In the genomic region with DNA sequence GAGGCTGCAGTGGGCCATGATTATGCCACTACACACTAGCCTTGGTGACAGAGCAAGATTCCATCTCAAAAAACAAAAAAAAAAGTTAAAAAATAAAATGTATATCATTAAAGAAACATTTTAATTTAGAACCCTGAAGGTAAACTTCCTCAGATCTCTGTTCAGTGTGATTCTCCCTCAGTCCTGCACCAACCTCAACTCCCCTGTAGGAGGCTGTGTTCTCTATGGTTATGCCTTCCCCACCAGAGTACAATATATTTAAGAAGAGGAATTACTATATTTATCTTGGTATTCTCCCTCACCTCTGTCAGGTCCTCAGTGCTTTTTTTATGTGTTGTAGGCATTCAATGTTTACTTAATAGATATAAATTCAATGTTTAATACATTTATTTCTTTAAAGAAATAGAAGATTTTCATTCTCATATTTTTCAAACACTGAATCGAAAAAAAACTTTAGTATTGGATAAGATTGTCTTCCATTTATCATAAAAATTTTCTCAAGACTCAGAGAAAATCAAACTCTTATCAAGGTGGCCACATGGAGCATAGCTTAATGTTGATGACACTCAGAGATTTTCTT, we compare ENCODE assay signal across 8 cellular contexts. TPM values are rescaled to one million over a fixed set of nuclear protein-coding genes. Genes with fewer than 3 reads are reported as not detected.
A peak's percentile ranks its signal among the peaks of the same experiment; 100 is the strongest.
DNase-seq lines count a peak whose midpoint lies in the region; ATAC-seq and TF ChIP-seq lines count a peak whose summit lies in the region.

No MANE protein-coding gene starts in this region.

- H3K4me1 Mint-ChIP-seq in GM23338, result peaks cover 17% of the 10 kb centered on the region

- peak; percentile 61 to 68 for TF ChIP-seq CTCF in GM23338 (conservative IDR thresholded peaks at IDR 0.05; ENCODE audit: low read depth in 2 of 2)
- TF ChIP-seq CTCF in MM.1S (IDR thresholded peaks at IDR 0.05; ENCODE audit: low read length), result peak; percentile 52
- peak; percentile 86 for TF ChIP-seq CTCF in fibroblast of pulmonary artery (IDR thresholded peaks at IDR 0.05; ENCODE audit: low read length, missing control alignments)

- no peaks in the 10 kb centered on the region for H3K9me3 ChIP-seq in MM.1S (replicated peaks; ENCODE audit: insufficient read depth, low read length)

- H4K20me1 ChIP-seq in GM23338 (replicated peaks; ENCODE audit: insufficient read depth) (no peaks in the 10 kb centered on the region), MM.1S (ENCODE audit: insufficient read depth, low read length) (no peaks in the 10 kb centered on the region)

- peak; percentile 23 for ATAC-seq in GM23338

- no peak overlapping the region for H3K27ac ChIP-seq in GM23338 (ENCODE audit: low read depth)
- H3K27ac ChIP-seq in MM.1S (ENCODE audit: low read length), result no peak overlapping the region

- H3K9me3 Mint-ChIP-seq in GM23338, result peaks cover 11% of the 10 kb centered on the region; the same call in 2 of the 3 replicates

- H2AFZ ChIP-seq in GM23338 (no peak overlapping the region), MM.1S (ENCODE audit: low read length) (no peak overlapping the region)

- DNase-seq in NCI-H82 (lab: John Stamatoyannopoulos, UW) (peak; percentile 52), NCI-H82 treated with DMSO at 0.1 percent for 48 hours (lab: John Stamatoyannopoulos, UW; ENCODE audit: unreplicated experiment) (no peak), GM23338 (ENCODE audit: low spot score) (peak; percentile 68), MM.1S (peak; percentile 54), fibroblast of pulmonary artery (ENCODE audit: low read depth) (peak; percentile 69), NCI-H128 (lab: John Stamatoyannopoulos, UW; ENCODE audit: unreplicated experiment) (no peak)
- DNase-seq in activated CD4-positive, alpha-beta T cell treated with anti-CD3 and anti-CD28 coated beads, Interleukin-2, amount 50 U/mL, for 4 hours, result peak; percentile 39 to 41
- peak in 2 of 3 experiments; percentile 15 to 39 for DNase-seq in stimulated activated CD4-positive, alpha-beta T cell treated with anti-CD3 and anti-CD28 coated beads, TNF-alpha, amount 100 ng/mL, for 4 hours (ENCODE audit: low read depth in 3 of 3)

- no peak overlapping the region for H3K27ac Mint-ChIP-seq in GM23338

- H3K9ac ChIP-seq in MM.1S (ENCODE audit: low read length), result no peak overlapping the region

- H3K36me3 ChIP-seq in GM23338 (ENCODE audit: insufficient read depth) (no peaks in the 10 kb centered on the region), MM.1S (replicated peaks; ENCODE audit: insufficient read depth, low read length) (no peaks in the 10 kb centered on the region)

- peaks cover 7% of the 10 kb centered on the region for H3K27me3 Mint-ChIP-seq in GM23338 (ENCODE audit: insufficient read depth, low read depth, poor library complexity)

- no peak overlapping the region for H3K4me3 Mint-ChIP-seq in GM23338

- H3K27me3 ChIP-seq in GM23338 (ENCODE audit: insufficient read depth) (no peaks in the 10 kb centered on the region), MM.1S (replicated peaks; ENCODE audit: insufficient read depth, low read length) (no peaks in the 10 kb centered on the region)

- peaks cover 10% of the 10 kb centered on the region for H3K4me1 ChIP-seq in GM23338 (ENCODE audit: insufficient read depth)
- no peaks in the 10 kb centered on the region; the same call in 1 of the 2 replicates for H3K4me1 ChIP-seq in MM.1S (ENCODE audit: low read length)

- no peak overlapping the region for H3K4me2 ChIP-seq in GM23338
- H3K4me2 ChIP-seq in MM.1S (ENCODE audit: low read depth, low read length), result no peak overlapping the region

- H3K79me2 ChIP-seq in GM23338 (replicated peaks; ENCODE audit: insufficient read depth) (no peaks in the 10 kb centered on the region), MM.1S (ENCODE audit: low read length) (no peaks in the 10 kb centered on the region)

- no peak overlapping the region for H3K4me3 ChIP-seq in GM23338
- H3K4me3 ChIP-seq in MM.1S (ENCODE audit: low read length), result no peak overlapping the region
- H3K4me3 ChIP-seq in fibroblast of pulmonary artery (replicated peaks; ENCODE audit: low read depth, low read length), result no peak overlapping the region

- no peaks in the 10 kb centered on the region for H3K9me2 ChIP-seq in GM23338 (ENCODE audit: insufficient read depth)
- no peaks in the 10 kb centered on the region for H3K9me2 ChIP-seq in MM.1S (replicated peaks; ENCODE audit: insufficient read depth, low read length)

- peaks cover 13% of the 10 kb centered on the region for H3K36me3 Mint-ChIP-seq in GM23338 (ENCODE audit: low read depth)

- H3F3A ChIP-seq in GM23338 (replicated peaks; ENCODE audit: low read depth) (0 out of 2 replicates have a peak, but pooled peaks cover 4% of the 10 kb centered on the region), MM.1S (ENCODE audit: insufficient read depth, low read length) (no peaks in the 10 kb centered on the region)

TF ChIP-seq in GM23338, 12 proteins besides CTCF, POLR2A, EP300 and RAD21 (continues in another document):
- TF ChIP-seq ZNF331 (CRISPR knock-in tag; IDR thresholded peaks at IDR 0.05; ENCODE audit: low read depth) (no peak), STAT1 (IDR thresholded peaks at IDR 0.05; ENCODE audit: unreplicated experiment) (no peak), EZH2phosphoT487 (IDR thresholded peaks at IDR 0.05; ENCODE audit: unreplicated experiment) (no peak), NANOG (IDR thresholded peaks at IDR 0.05; ENCODE audit: borderline replicate concordance) (no peak), ZNF114 (CRISPR knock-in tag; IDR thresholded peaks at IDR 0.05) (no peak), JUNB (IDR thresholded peaks at IDR 0.05; ENCODE audit: unreplicated experiment) (no peak), EZH2 (IDR thresholded peaks at IDR 0.05; ENCODE audit: low read depth, unreplicated experiment) (no peak), CREB1 (CRISPR knock-in tag; IDR thresholded peaks at IDR 0.05; ENCODE audit: low read depth) (no peak), POLR2AphosphoS5 (IDR thresholded peaks at IDR 0.05; ENCODE audit: low read depth) (no peak)
- TF ChIP-seq, protein P1, sequence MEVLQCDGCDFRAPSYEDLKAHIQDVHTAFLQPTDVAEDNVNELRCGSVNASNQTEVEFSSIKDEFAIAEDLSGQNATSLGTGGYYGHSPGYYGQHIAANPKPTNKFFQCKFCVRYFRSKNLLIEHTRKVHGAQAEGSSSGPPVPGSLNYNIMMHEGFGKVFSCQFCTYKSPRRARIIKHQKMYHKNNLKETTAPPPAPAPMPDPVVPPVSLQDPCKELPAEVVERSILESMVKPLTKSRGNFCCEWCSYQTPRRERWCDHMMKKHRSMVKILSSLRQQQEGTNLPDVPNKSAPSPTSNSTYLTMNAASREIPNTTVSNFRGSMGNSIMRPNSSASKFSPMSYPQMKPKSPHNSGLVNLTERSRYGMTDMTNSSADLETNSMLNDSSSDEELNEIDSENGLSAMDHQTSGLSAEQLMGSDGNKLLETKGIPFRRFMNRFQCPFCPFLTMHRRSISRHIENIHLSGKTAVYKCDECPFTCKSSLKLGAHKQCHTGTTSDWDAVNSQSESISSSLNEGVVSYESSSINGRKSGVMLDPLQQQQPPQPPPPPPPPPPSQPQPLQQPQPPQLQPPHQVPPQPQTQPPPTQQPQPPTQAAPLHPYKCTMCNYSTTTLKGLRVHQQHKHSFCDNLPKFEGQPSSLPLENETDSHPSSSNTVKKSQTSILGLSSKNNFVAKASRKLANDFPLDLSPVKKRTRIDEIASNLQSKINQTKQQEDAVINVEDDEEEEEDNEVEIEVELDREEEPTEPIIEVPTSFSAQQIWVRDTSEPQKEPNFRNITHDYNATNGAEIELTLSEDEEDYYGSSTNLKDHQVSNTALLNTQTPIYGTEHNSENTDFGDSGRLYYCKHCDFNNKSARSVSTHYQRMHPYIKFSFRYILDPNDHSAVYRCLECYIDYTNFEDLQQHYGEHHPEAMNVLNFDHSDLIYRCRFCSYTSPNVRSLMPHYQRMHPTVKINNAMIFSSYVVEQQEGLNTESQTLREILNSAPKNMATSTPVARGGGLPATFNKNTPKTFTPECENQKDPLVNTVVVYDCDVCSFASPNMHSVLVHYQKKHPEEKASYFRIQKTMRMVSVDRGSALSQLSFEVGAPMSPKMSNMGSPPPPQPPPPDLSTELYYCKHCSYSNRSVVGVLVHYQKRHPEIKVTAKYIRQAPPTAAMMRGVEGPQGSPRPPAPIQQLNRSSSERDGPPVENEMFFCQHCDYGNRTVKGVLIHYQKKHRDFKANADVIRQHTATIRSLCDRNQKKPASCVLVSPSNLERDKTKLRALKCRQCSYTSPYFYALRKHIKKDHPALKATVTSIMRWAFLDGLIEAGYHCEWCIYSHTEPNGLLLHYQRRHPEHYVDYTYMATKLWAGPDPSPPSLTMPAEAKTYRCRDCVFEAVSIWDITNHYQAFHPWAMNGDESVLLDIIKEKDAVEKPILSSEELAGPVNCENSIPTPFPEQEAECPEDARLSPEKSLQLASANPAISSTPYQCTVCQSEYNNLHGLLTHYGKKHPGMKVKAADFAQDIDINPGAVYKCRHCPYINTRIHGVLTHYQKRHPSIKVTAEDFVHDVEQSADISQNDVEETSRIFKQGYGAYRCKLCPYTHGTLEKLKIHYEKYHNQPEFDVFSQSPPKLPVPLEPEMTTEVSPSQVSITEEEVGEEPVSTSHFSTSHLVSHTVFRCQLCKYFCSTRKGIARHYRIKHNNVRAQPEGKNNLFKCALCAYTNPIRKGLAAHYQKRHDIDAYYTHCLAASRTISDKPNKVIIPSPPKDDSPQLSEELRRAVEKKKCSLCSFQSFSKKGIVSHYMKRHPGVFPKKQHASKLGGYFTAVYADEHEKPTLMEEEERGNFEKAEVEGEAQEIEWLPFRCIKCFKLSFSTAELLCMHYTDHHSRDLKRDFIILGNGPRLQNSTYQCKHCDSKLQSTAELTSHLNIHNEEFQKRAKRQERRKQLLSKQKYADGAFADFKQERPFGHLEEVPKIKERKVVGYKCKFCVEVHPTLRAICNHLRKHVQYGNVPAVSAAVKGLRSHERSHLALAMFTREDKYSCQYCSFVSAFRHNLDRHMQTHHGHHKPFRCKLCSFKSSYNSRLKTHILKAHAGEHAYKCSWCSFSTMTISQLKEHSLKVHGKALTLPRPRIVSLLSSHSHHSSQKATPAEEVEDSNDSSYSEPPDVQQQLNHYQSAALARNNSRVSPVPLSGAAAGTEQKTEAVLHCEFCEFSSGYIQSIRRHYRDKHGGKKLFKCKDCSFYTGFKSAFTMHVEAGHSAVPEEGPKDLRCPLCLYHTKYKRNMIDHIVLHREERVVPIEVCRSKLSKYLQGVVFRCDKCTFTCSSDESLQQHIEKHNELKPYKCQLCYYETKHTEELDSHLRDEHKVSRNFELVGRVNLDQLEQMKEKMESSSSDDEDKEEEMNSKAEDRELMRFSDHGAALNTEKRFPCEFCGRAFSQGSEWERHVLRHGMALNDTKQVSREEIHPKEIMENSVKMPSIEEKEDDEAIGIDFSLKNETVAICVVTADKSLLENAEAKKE (CRISPR knock-in tag; IDR thresholded peaks at IDR 0.05), result no peak

RNA-seq across cellular contexts. Expression of a gene that starts 4.8 kb away (rescaled TPM):
- total RNA-seq in GM23338 (2014; rRNA removed; shearing (Covaris generic)), result 26.5 and 37.6 TPM in 2 replicates
- 7.5 and 9.0 TPM in 2 replicates for polyA plus RNA-seq in GM23338 (2016; fragmentation: Nextera tagmentation; extraction: Ambion mirVana)

Comparison
In these comparisons a context has a peak if more than half of its experiments do, and no peak if none do; other contexts are left out.
1. DNase-seq: peak in NCI-H82 (single experiment), GM23338 (single experiment), MM.1S (single experiment), activated CD4-positive, alpha-beta T cell treated with anti-CD3 and anti-CD28 coated beads, Interleukin-2, amount 50 U/mL, for 4 hours (2 of 2), fibroblast of pulmonary artery (single experiment) and stimulated activated CD4-positive, alpha-beta T cell treated with anti-CD3 and anti-CD28 coated beads, TNF-alpha, amount 100 ng/mL, for 4 hours (2 of 3); none in NCI-H82 treated with DMSO at 0.1 percent for 48 hours (single experiment) and NCI-H128 (single experiment).
2. Peak in every context shown above with its lines, with median percentiles within 50 percentile points of each other: CTCF ChIP-seq.